Comparison of ENCODE assay signal across 2 cellular contexts in the genomic region with DNA sequence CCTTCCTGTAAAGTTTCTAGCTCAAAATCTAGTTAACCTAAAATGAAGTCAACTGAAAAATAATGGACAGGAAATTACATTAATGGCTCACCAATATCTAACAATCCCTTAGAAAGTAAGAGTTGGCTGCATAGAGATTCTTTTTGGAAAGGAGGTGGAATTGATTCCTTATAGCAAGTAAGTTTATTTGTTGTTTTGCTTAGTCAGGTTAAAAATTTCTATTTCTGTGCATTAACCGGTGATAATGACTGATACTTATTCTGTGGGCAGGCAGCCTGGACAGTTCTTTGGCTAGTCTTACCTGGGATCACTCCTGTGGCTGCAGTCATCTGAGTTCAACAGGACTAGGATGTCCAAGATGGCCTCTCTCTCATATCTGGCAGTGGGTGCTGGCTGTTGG.
TF ChIP-seq lines count a peak whose summit lies in the region.

No MANE protein-coding gene starts in this region.

TF ChIP-seq in A549, 52 proteins besides CTCF, POLR2A, EP300 and RAD21:
- TF ChIP-seq SREBF2 (IDR thresholded peaks at IDR 0.05) (no peak), TFCP2L1 (CRISPR knock-in tag; IDR thresholded peaks at IDR 0.05) (no peak), MAFK (IDR thresholded peaks at IDR 0.05; ENCODE audit: partially characterized antibody) (peak; percentile 60)

TF ChIP-seq in IMR-90, 13 proteins besides CTCF, POLR2A, EP300 and RAD21:
- TF ChIP-seq MAZ (IDR thresholded peaks at IDR 0.05; ENCODE audit: borderline replicate concordance, low read depth, low read length) = no peak
- TF ChIP-seq MAFK (IDR thresholded peaks at IDR 0.05; ENCODE audit: low read depth, low read length) = peak; percentile 57
TF ChIP-seq in IMR-90: peak in this region for 1.
